Comparison of ENCODE assay signal across 8 cellular contexts in genomic region chr1:79052829-79053449, GRCh38. TPM values are rescaled to one million over a fixed set of nuclear protein-coding genes. Genes with fewer than 3 reads are reported as not detected.
DNase-seq lines count a peak whose midpoint lies in the region; ATAC-seq lines count a peak whose summit lies in the region.

No MANE protein-coding gene starts in this region.

- peak overlapping the region; percentile 69 for H3K4me3 Mint-ChIP-seq in activated naive CD8-positive, alpha-beta T cell treated with anti-CD3 and anti-CD28 coated beads, Interleukin-2, amount 10 ng/mL, durations not matched to agents 7 days and 5 days

- H3K4me1 Mint-ChIP-seq in activated naive CD8-positive, alpha-beta T cell treated with anti-CD3 and anti-CD28 coated beads, Interleukin-2, amount 10 ng/mL, durations not matched to agents 7 days and 5 days, result peaks cover 7% of the 10 kb centered on the region

- POLR2A ChIA-PET in activated naive CD8-positive, alpha-beta T cell treated with anti-CD3 and anti-CD28 coated beads, Interleukin-2, amount 10 ng/mL, durations not matched to agents 7 days and 5 days (lab: Charles Lee), result no interaction called here

- ATAC-seq in GM19023 (IDR thresholded peaks at IDR 0.05; ENCODE audit: unreplicated experiment) (peak; percentile 96), HG03097 (IDR thresholded peaks at IDR 0.05; ENCODE audit: low FRiP score, unreplicated experiment) (peak; percentile 98)
- peak; percentile 94 for ATAC-seq in activated naive CD8-positive, alpha-beta T cell treated with anti-CD3 and anti-CD28 coated beads, Interleukin-2, amount 10 ng/mL, durations not matched to agents 7 days and 5 days (ENCODE audit: low read depth)

- in situ Hi-C loops in ACHN (cut with HindIII; ENCODE audit: low pct_ligation_motif_present, low pct_unique_long_range_greater_than_20kb, low sequenced_read_pairs), result no loop called here

- peaks cover 10% of the 10 kb centered on the region for H3K9me3 Mint-ChIP-seq in activated naive CD8-positive, alpha-beta T cell treated with anti-CD3 and anti-CD28 coated beads, Interleukin-2, amount 10 ng/mL, durations not matched to agents 7 days and 5 days

- H3K36me3 Mint-ChIP-seq in activated naive CD8-positive, alpha-beta T cell treated with anti-CD3 and anti-CD28 coated beads, Interleukin-2, amount 10 ng/mL, durations not matched to agents 7 days and 5 days, result peaks cover 5% of the 10 kb centered on the region

- H3K27ac Mint-ChIP-seq in activated naive CD8-positive, alpha-beta T cell treated with anti-CD3 and anti-CD28 coated beads, Interleukin-2, amount 10 ng/mL, durations not matched to agents 7 days and 5 days, result peak overlapping the region; percentile 82

- DNase-seq in ACHN (peak; percentile 30), COR-L47 (lab: John Stamatoyannopoulos, UW) (no peak), NCI-H510A (lab: John Stamatoyannopoulos, UW) (no peak), inferior parietal cortex (ENCODE audit: extremely low spot score) (no peak)
- DNase-seq in activated naive CD8-positive, alpha-beta T cell treated with anti-CD3 and anti-CD28 coated beads, Interleukin-2, amount 10 ng/mL, durations not matched to agents 7 days and 5 days, result no peak
- no peak for DNase-seq in stimulated activated naive CD4-positive, alpha-beta T cell (lab: John Stamatoyannopoulos, UW)

- peaks cover 19% of the 10 kb centered on the region for H3K27me3 Mint-ChIP-seq in activated naive CD8-positive, alpha-beta T cell treated with anti-CD3 and anti-CD28 coated beads, Interleukin-2, amount 10 ng/mL, durations not matched to agents 7 days and 5 days

RNA-seq across cellular contexts. Expression of gene ADGRL4, which starts 46.4 kb away (rescaled TPM):
- not detected for total RNA-seq in activated naive CD8-positive, alpha-beta T cell treated with anti-CD3 and anti-CD28 coated beads, Interleukin-2, amount 10 ng/mL, durations not matched to agents 7 days and 5 days
